Comparison of ENCODE assay signal across 1 cellular context in genomic region chr13:109699628-109700071, GRCh38.
TF ChIP-seq lines count a peak whose summit lies in the region.

No MANE protein-coding gene starts in this region.

TF ChIP-seq in GM23338, 12 proteins besides CTCF, POLR2A, EP300 and RAD21 (continued from another document):
- TF ChIP-seq CREB1 (CRISPR knock-in tag; IDR thresholded peaks at IDR 0.05; ENCODE audit: low read depth) (no peak), STAT1 (IDR thresholded peaks at IDR 0.05; ENCODE audit: unreplicated experiment) (no peak), REST (IDR thresholded peaks at IDR 0.05; ENCODE audit: unreplicated experiment) (no peak), EZH2phosphoT487 (IDR thresholded peaks at IDR 0.05; ENCODE audit: unreplicated experiment) (no peak), NANOG (IDR thresholded peaks at IDR 0.05; ENCODE audit: borderline replicate concordance) (no peak), JUNB (IDR thresholded peaks at IDR 0.05; ENCODE audit: unreplicated experiment) (no peak), ZNF331 (CRISPR knock-in tag; IDR thresholded peaks at IDR 0.05; ENCODE audit: low read depth) (no peak)
